ENCODE assay signal across 13 cellular contexts in the genomic region with DNA sequence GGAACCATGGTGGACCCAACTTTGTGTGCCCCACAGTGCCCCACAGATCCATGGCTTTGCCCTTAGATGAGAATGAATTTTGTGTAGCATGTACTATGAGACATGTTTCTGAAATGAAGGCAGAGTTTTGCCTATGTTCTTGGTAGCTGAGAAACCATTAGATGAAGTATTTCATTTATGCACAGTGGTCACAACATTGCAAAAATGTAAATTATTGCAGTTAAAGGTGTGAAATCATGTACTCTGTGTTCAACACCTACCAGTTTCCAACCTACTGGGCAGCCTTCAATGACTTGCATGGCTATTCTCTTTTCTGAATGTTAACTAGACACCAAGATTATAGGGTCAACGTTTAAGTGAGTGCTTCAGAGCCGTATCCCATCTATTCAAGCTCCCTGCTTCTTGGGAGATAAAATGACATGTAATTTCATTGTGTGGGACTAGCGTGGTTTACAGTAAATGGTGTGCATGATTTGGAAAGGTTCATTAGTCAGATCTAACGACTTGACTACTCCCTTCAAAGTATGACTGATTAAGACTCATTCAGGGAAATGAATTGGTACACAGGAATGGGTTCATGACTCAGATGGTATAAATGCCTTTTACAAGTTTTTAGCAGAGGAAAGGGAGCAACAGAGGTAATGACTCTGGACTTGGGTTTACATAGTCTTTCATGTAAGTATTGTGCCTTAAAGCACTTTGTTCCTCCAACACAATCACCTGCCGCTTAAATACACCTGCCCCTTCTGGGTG.
DNase-seq lines count a peak whose midpoint lies in the region; ATAC-seq, FAIRE-seq and TF ChIP-seq lines count a peak whose summit lies in the region.
"Had no signal": no experiment of that assay in that cellular context is flagged by ENCODE, and none has a peak within 500 bp of the region (broad histone marks: within the 10 kb centered on the region; RNA-seq: fewer than 3 reads in every experiment).

No MANE protein-coding gene starts in this region.

- H3K9ac ChIP-seq in K562 (ENCODE audit: insufficient read depth in 1 of 2, low read depth in 2 of 2, low read length in 2 of 2), result no peak overlapping the region

- DNase-seq in A172 (ENCODE audit: low spot score) (peak; percentile 41), GM12892 (ENCODE audit: insufficient read length) (no peak), NCI-H1105 treated with DMSO at 0.1 percent for 48 hours (lab: John Stamatoyannopoulos, UW) (peak; percentile 54), K562 (ENCODE audit: extremely low read depth in 1 of 4, low spot score in 3 of 4) (no peak), left lobe of liver (ENCODE audit: low spot score) (no peak), mesothelial cell of epicardium (ENCODE audit: low spot score in 2 of 2, unreplicated experiment in 2 of 2) (no peak), GM19238 (ENCODE audit: insufficient read length, low spot score) (no peak)
- no peak for DNase-seq in effector memory CD8-positive, alpha-beta T cell
- DNase-seq: activated naive CD4-positive, alpha-beta T cell treated with anti-CD3 and anti-CD28 coated beads, Interleukin-2, amount 50 U/mL, for 16 hours; CD8-positive, alpha-beta T cell; dorsolateral prefrontal cortex; nephron progenitor cell had no signal

- no peaks in the 10 kb centered on the region for H3K27me3 Mint-ChIP-seq in mesothelial cell of epicardium (ENCODE audit: low read depth)
- H3K27me3 Mint-ChIP-seq in effector memory CD8-positive, alpha-beta T cell, result peaks cover 6 to 39% of the 10 kb centered on the region in 2 donors

- TF ChIP-seq RAD21 in K562 (CRISPR knock-in tag; conservative IDR thresholded peaks at IDR 0.05 in 1 of 2, IDR thresholded peaks at IDR 0.05 in 1 of 2), result no peak

- no peak overlapping the region for H3K4me2 ChIP-seq in K562 (ENCODE audit: insufficient read depth, low read length)

- H3K9me3 Mint-ChIP-seq in mesothelial cell of epicardium, result no peaks in the 10 kb centered on the region
- no peaks in the 10 kb centered on the region for H3K9me3 Mint-ChIP-seq in effector memory CD8-positive, alpha-beta T cell
- H3K9me3 Mint-ChIP-seq: CD8-positive, alpha-beta T cell; nephron progenitor cell had no signal

- no peaks in the 10 kb centered on the region for H3K4me1 ChIP-seq in K562 (replicated peaks in 1 of 2; ENCODE audit: control insufficient read depth in 2 of 2, insufficient read depth in 2 of 2, low read length in 2 of 2)

- H2AFZ ChIP-seq in K562 (ENCODE audit: low read depth, low read length), result no peak overlapping the region

- peaks cover 27% of the 10 kb centered on the region for H3K4me1 Mint-ChIP-seq in mesothelial cell of epicardium
- peaks cover 0 to 4% of the 10 kb centered on the region in 2 donors for H3K4me1 Mint-ChIP-seq in effector memory CD8-positive, alpha-beta T cell (ENCODE audit: low read depth in 2 of 2)

- H3K9me3 ChIP-seq in K562 (replicated peaks; ENCODE audit: control insufficient read depth, insufficient read depth, low read depth, low read length), result no peaks in the 10 kb centered on the region
- H3K9me3 ChIP-seq: thoracic aorta had no signal

- no peaks in the 10 kb centered on the region for H3K36me3 Mint-ChIP-seq in mesothelial cell of epicardium
- no peaks in the 10 kb centered on the region for H3K36me3 Mint-ChIP-seq in effector memory CD8-positive, alpha-beta T cell (ENCODE audit: insufficient read depth)
- H3K36me3 Mint-ChIP-seq: CD8-positive, alpha-beta T cell had no signal

- in situ Hi-C loops in K562 (cut with MboI), result no loop called here

- no peaks in the 10 kb centered on the region; the same call in 1 of the 2 replicates for H4K20me1 ChIP-seq in K562 (replicated peaks; ENCODE audit: control insufficient read depth, insufficient read depth, low read length)

- CTCF ChIA-PET in K562 (lab: Yijun Ruan, JAX; ENCODE audit: low intra/inter-chr PET ratio), result no interaction called here

- FAIRE-seq in GM12892 (lab: Jason Lieb, UNC) (peak; percentile 62), K562 (lab: Jason Lieb, UNC) (peak; percentile 40)

- no peak for TF ChIP-seq POLR2A in GM12892 (IDR thresholded peaks at IDR 0.05; ENCODE audit: low read depth, low read length)
- TF ChIP-seq POLR2A in K562 (conservative IDR thresholded peaks at IDR 0.05), result no peak

- H3K27ac Mint-ChIP-seq in mesothelial cell of epicardium, result no peak overlapping the region
- H3K27ac Mint-ChIP-seq in effector memory CD8-positive, alpha-beta T cell, result no peak overlapping the region
- H3K27ac Mint-ChIP-seq: CD8-positive, alpha-beta T cell; nephron progenitor cell had no signal

- H3K79me2 ChIP-seq in K562 (ENCODE audit: control insufficient read depth, insufficient read depth, low read length), result no peaks in the 10 kb centered on the region

- H3K4me3 ChIP-seq in K562, result no peak overlapping the region
- H3K4me3 ChIP-seq: dorsolateral prefrontal cortex, thoracic aorta had no signal

- TF ChIP-seq CTCF in K562 (IDR thresholded peaks at IDR 0.05 in 2 of 3, conservative IDR thresholded peaks at IDR 0.05 in 1 of 3; ENCODE audit: insufficient read depth in 2 of 3, low read depth in 1 of 3, low read length in 3 of 3) (no peak), mesothelial cell of epicardium (IDR thresholded peaks at IDR 0.05; ENCODE audit: unreplicated experiment) (no peak)

- no peak for ATAC-seq in K562
- no peak for ATAC-seq in left lobe of liver
- no peak for ATAC-seq in effector memory CD8-positive, alpha-beta T cell (replicated peaks)
- ATAC-seq: CD8-positive, alpha-beta T cell had no signal

- intact Hi-C loops in K562 (cut with micrococcal nuclease), result no loop called here

- 3% methylated on average over 5 of the region's 5 CpGs for WGBS in K562 (ENCODE audit: insufficient coverage, low coverage, missing lambda C conversion rate)

- TF ChIP-seq EP300 in K562 (IDR thresholded peaks at IDR 0.05; ENCODE audit: low read length), result no peak

- H3K27me3 ChIP-seq in K562 (ENCODE audit: control insufficient read depth in 2 of 2, insufficient read depth in 2 of 2, low read length in 2 of 2), result peaks cover 12 to 14% of the 10 kb centered on the region in 2 experiments; a peak in 4 of 5 replicates

- H3K36me3 ChIP-seq in K562 (ENCODE audit: control insufficient read depth, insufficient read depth, low read length), result no peaks in the 10 kb centered on the region
- H3K36me3 ChIP-seq: thoracic aorta had no signal

- BruUV-seq in K562 (replicated peaks; lab: Mats Ljungman, UMichigan), result no TSS peak

- POLR2A ChIA-PET in K562 (lab: Yijun Ruan, JAX), result no interaction called here

- H3K4me3 Mint-ChIP-seq in mesothelial cell of epicardium, result no peak overlapping the region
- no peak overlapping the region for H3K4me3 Mint-ChIP-seq in effector memory CD8-positive, alpha-beta T cell
- H3K4me3 Mint-ChIP-seq: CD8-positive, alpha-beta T cell; nephron progenitor cell had no signal

- H3K9me1 ChIP-seq in K562 (ENCODE audit: control insufficient read depth, insufficient read depth, low read length), result no peaks in the 10 kb centered on the region

- H3K27ac ChIP-seq in K562 (ENCODE audit: extremely low read depth, low read depth, low read length), result no peak overlapping the region
- H3K27ac ChIP-seq: dorsolateral prefrontal cortex, thoracic aorta had no signal

TF ChIP-seq in K562, 482 proteins besides CTCF, POLR2A, EP300 and RAD21 (continues in another document):
- TF ChIP-seq, protein P1, sequence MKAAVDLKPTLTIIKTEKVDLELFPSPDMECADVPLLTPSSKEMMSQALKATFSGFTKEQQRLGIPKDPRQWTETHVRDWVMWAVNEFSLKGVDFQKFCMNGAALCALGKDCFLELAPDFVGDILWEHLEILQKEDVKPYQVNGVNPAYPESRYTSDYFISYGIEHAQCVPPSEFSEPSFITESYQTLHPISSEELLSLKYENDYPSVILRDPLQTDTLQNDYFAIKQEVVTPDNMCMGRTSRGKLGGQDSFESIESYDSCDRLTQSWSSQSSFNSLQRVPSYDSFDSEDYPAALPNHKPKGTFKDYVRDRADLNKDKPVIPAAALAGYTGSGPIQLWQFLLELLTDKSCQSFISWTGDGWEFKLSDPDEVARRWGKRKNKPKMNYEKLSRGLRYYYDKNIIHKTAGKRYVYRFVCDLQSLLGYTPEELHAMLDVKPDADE (conservative IDR thresholded peaks at IDR 0.05; ENCODE audit: control insufficient read depth, low read depth, low read length), result no peak
- TF ChIP-seq, protein P2, sequence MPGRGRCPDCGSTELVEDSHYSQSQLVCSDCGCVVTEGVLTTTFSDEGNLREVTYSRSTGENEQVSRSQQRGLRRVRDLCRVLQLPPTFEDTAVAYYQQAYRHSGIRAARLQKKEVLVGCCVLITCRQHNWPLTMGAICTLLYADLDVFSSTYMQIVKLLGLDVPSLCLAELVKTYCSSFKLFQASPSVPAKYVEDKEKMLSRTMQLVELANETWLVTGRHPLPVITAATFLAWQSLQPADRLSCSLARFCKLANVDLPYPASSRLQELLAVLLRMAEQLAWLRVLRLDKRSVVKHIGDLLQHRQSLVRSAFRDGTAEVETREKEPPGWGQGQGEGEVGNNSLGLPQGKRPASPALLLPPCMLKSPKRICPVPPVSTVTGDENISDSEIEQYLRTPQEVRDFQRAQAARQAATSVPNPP (IDR thresholded peaks at IDR 0.05; ENCODE audit: borderline replicate concordance, insufficient read depth, insufficient read length), result no peak
- TF ChIP-seq, protein P3, sequence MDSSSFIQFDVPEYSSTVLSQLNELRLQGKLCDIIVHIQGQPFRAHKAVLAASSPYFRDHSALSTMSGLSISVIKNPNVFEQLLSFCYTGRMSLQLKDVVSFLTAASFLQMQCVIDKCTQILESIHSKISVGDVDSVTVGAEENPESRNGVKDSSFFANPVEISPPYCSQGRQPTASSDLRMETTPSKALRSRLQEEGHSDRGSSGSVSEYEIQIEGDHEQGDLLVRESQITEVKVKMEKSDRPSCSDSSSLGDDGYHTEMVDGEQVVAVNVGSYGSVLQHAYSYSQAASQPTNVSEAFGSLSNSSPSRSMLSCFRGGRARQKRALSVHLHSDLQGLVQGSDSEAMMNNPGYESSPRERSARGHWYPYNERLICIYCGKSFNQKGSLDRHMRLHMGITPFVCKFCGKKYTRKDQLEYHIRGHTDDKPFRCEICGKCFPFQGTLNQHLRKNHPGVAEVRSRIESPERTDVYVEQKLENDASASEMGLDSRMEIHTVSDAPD (CRISPR knock-in tag; IDR thresholded peaks at IDR 0.05), result no peak
- TF ChIP-seq NCOA1 (IDR thresholded peaks at IDR 0.05; ENCODE audit: low read depth) (no peak), TBL1XR1 (IDR thresholded peaks at IDR 0.05; ENCODE audit: low read length in 2 of 2) (no peak), CTBP1 (IDR thresholded peaks at IDR 0.05; ENCODE audit: borderline replicate concordance) (no peak), HDAC1 (IDR thresholded peaks at IDR 0.05) (no peak)

Comparison
In these comparisons a context has a peak if more than half of its experiments do, and no peak if none do; other contexts are left out.
1. DNase-seq: peak in A172 (single experiment) and NCI-H1105 treated with DMSO at 0.1 percent for 48 hours (single experiment); none in GM12892 (single experiment), K562 (0 of 4), left lobe of liver (single experiment), mesothelial cell of epicardium (0 of 2), effector memory CD8-positive, alpha-beta T cell (0 of 3) and GM19238 (single experiment).